In the genomic region with DNA sequence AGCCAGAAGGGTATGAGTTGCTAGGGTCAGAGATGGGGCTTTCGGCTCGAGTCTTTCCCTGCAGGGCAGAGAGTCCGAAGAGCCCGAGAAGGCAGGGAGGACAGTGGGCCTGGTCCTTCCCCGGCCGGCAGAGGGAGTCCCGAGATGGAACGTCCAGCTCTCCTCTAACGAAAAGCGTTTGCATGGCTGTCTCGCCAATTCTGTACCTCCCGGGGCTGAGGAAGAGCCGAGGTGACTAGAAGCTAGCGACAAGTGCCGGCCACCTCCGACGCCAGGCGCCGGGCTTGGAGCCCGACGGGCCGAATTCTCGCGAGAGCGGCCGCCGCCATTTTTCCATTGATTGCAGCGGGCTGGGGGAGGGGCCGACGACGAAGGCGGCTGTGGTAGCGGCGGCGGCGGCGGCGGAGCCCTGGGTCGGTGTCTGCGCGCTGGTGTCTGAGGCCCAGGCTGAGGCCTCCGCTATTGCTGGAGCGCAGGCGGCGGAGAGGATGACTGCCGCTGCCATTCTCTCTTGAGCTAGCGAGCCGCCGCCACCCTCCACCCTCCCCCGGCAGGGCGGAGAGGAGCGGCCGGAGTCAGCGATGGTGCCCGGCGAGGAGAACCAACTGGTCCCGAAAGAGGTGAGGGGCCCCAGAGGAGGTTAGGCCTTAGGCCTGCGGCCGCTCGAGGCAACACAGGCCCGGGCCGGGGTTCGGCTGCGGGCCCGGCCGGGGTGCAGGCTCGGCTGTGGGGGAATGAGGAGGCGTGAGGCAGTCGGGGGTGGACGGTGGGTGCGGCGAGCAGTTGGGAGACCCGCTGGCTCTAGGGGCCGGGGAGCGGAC, we compare ENCODE assay signal across 1 cellular context.
A peak's percentile ranks its signal among the peaks of the same experiment; 100 is the strongest.
TF ChIP-seq lines count a peak whose summit lies in the region.

USP47 (plus strand) TSS at position 368 of the 821 bp plus-strand sequence; CDS start at position 582, 214 bp downstream.

TF ChIP-seq in K562, 482 proteins besides CTCF, POLR2A, EP300 and RAD21 (continued from another document and continues in another):
- TF ChIP-seq RERE (CRISPR knock-in tag; IDR thresholded peaks at IDR 0.05; ENCODE audit: borderline replicate concordance) (no peak), PTBP1 (IDR thresholded peaks at IDR 0.05; ENCODE audit: low read depth, low read length) (no peak), SLC30A9 (CRISPR knock-in tag; IDR thresholded peaks at IDR 0.05) (no peak), CTBP1 (IDR thresholded peaks at IDR 0.05; ENCODE audit: borderline replicate concordance) (no peak), MLLT1 (IDR thresholded peaks at IDR 0.05) (peak; percentile 9 to 85; a peak in 1 of 4 replicates), POLR2B (IDR thresholded peaks at IDR 0.05; ENCODE audit: low read depth, partially characterized antibody) (peak; percentile 76), FOSL1 (tag; conservative IDR thresholded peaks at IDR 0.05) (peak; percentile 22; the same call in 1 of the 2 replicates), MEF2D (tag; conservative IDR thresholded peaks at IDR 0.05; ENCODE audit: low read depth) (no peak), PHF20 (IDR thresholded peaks at IDR 0.05; ENCODE audit: partially characterized antibody) (peak; percentile 53), ZNF431 (CRISPR knock-in tag; IDR thresholded peaks at IDR 0.05) (peak; percentile 37; the same call in 1 of the 2 replicates), ZNF239 (CRISPR knock-in tag; IDR thresholded peaks at IDR 0.05) (no peak), RBM14 (IDR thresholded peaks at IDR 0.05; ENCODE audit: borderline replicate concordance, insufficient read depth, low read depth, low read length) (no peak), TAF7 (tag; IDR thresholded peaks at IDR 0.05) (peak; percentile 81), PHF21A (IDR thresholded peaks at IDR 0.05; ENCODE audit: borderline replicate concordance, low read depth) (no peak), ZBTB17 (CRISPR knock-in tag; IDR thresholded peaks at IDR 0.05) (peak; percentile 64; the same call in 1 of the 2 replicates), HLTF (IDR thresholded peaks at IDR 0.05) (no peak), EP400 (IDR thresholded peaks at IDR 0.05) (peak; percentile 62), STAT6 (CRISPR knock-in tag; IDR thresholded peaks at IDR 0.05) (peak; percentile 45; the same call in 1 of the 2 replicates), ZBTB40 (IDR thresholded peaks at IDR 0.05) (no peak), ZBTB40 (CRISPR knock-in tag; IDR thresholded peaks at IDR 0.05) (no peak), YY1 (IDR thresholded peaks at IDR 0.05; ENCODE audit: borderline replicate concordance in 1 of 3, control insufficient read depth in 1 of 3, extremely low read depth in 1 of 3, insufficient read depth in 3 of 3, insufficient read length in 1 of 3, insufficient replicate concordance in 2 of 3, low read depth in 1 of 3, low read length in 2 of 3) (peak; percentile 81 to 98 (median 97))
- TF ChIP-seq, protein P1, sequence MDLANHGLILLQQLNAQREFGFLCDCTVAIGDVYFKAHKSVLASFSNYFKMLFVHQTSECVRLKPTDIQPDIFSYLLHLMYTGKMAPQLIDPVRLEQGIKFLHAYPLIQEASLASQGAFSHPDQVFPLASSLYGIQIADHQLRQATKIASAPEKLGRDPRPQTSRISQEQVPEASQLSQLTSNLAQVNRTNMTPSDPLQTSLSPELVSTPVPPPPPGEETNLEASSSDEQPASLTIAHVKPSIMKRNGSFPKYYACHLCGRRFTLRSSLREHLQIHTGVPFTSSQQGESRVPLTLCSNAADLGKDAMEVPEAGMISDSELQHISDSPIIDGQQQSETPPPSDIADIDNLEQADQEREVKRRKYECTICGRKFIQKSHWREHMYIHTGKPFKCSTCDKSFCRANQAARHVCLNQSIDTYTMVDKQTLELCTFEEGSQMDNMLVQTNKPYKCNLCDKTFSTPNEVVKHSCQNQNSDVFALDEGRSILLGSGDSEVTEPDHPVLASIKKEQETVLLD (IDR thresholded peaks at IDR 0.05): no peak
